In genomic region chr3:72505539-72506430, GRCh38 we compare ENCODE assay signal across 15 cellular contexts. TPM values are rescaled to one million over a fixed set of nuclear protein-coding genes. Genes with fewer than 3 reads are reported as not detected.
DNase-seq lines count a peak whose midpoint lies in the region; ATAC-seq and TF ChIP-seq lines count a peak whose summit lies in the region.
"Had no signal": no experiment of that assay in that cellular context is flagged by ENCODE, and none has a peak within 500 bp of the region (broad histone marks: within the 10 kb centered on the region; RNA-seq: fewer than 3 reads in every experiment).

No MANE protein-coding gene starts in this region.

- no peaks in the 10 kb centered on the region for H3K79me2 ChIP-seq in osteoblast (ENCODE audit: insufficient read depth, low read length)

- no peak overlapping the region for H2BK5ac ChIP-seq in neuronal stem cell (ENCODE audit: low read length)

- H3K4me1 Mint-ChIP-seq in activated T-cell treated with anti-CD3 and anti-CD28 coated beads, Interleukin-2, amount 50 U/mL, for 4 hours (ENCODE audit: low read depth), result no peaks in the 10 kb centered on the region
- H3K4me1 Mint-ChIP-seq in activated T-helper 2 cell treated with anti-CD3 and anti-CD28 coated beads, Interferon-gamma antibody, Interleukin-2, Interleukin-4, amounts not matched to agents 10 μg/mL and 5 μg/mL and 100 μg/mL, durations not matched to agents 14 hours and 24 hours and 36 hours (ENCODE audit: low read depth), result peaks cover 8% of the 10 kb centered on the region

- H4K91ac ChIP-seq in neuronal stem cell (ENCODE audit: low read depth, low read length, poor library complexity), result no peak overlapping the region

- no peak overlapping the region for H2AFZ ChIP-seq in osteoblast (ENCODE audit: low read length)
- H2AFZ ChIP-seq in neuronal stem cell (ENCODE audit: low read length), result no peak overlapping the region

- H4K20me1 ChIP-seq in osteoblast (ENCODE audit: insufficient read depth, low read length), result no peaks in the 10 kb centered on the region

- H3K23ac ChIP-seq in neuronal stem cell (ENCODE audit: low read depth, low read length, poor library complexity), result no peak overlapping the region

- H2BK15ac ChIP-seq in neuronal stem cell (ENCODE audit: low read length), result no peak overlapping the region

- H2AK5ac ChIP-seq in neuronal stem cell (ENCODE audit: low read depth, low read length), result no peak overlapping the region

- no peak overlapping the region for H4K8ac ChIP-seq in neuronal stem cell (ENCODE audit: low read depth, low read length)

- no peaks in the 10 kb centered on the region for H3K36me3 Mint-ChIP-seq in activated T-cell treated with anti-CD3 and anti-CD28 coated beads, Interleukin-2, amount 50 U/mL, for 4 hours (ENCODE audit: insufficient read depth)
- no peaks in the 10 kb centered on the region for H3K36me3 Mint-ChIP-seq in activated T-helper 2 cell treated with anti-CD3 and anti-CD28 coated beads, Interferon-gamma antibody, Interleukin-2, Interleukin-4, amounts not matched to agents 10 μg/mL and 5 μg/mL and 100 μg/mL, durations not matched to agents 14 hours and 24 hours and 36 hours (ENCODE audit: low read depth)

- DNase-seq in activated T-cell treated with anti-CD3 and anti-CD28 coated beads, Interleukin-2, amount 50 U/mL, for 4 hours, result no peak
- no peak for DNase-seq in activated T-cell treated with anti-CD3 and anti-CD28 coated beads for 4 hours
- no peak for DNase-seq in activated T-helper 2 cell treated with anti-CD3 and anti-CD28 coated beads, Interferon-gamma antibody, Interleukin-2, Interleukin-4, amounts not matched to agents 10 μg/mL and 5 μg/mL and 100 μg/mL, durations not matched to agents 14 hours and 24 hours and 36 hours (ENCODE audit: low spot score)
- DNase-seq in osteoblast (ENCODE audit: insufficient read length, low spot score, missing footprints), result peak; percentile 44
- no peak for DNase-seq in neuronal stem cell (ENCODE audit: low spot score)
- DNase-seq: BE2C, DMS53, GDM1, MG63, NCI-H1417, NCI-H1694 treated with DMSO at 0.1 percent for 48 hours, SIG-M5 had no signal

- no peak overlapping the region for H3K9ac ChIP-seq in neuronal stem cell (ENCODE audit: low read depth, low read length, poor library complexity)

- H3K9me3 ChIP-seq in osteoblast (ENCODE audit: low read depth, low read length), result no peaks in the 10 kb centered on the region
- no peaks in the 10 kb centered on the region for H3K9me3 ChIP-seq in neuronal stem cell (replicated peaks in 1 of 2; ENCODE audit: control insufficient read depth in 2 of 2, insufficient read depth in 1 of 2, low read depth in 1 of 2, low read length in 2 of 2)
- H3K9me3 ChIP-seq: BE2C, MG63 had no signal

- no peaks in the 10 kb centered on the region for H3K79me1 ChIP-seq in neuronal stem cell (ENCODE audit: low read depth, low read length)

- H3K4me1 ChIP-seq in osteoblast (ENCODE audit: insufficient read depth, low read length), result no peaks in the 10 kb centered on the region
- H3K4me1 ChIP-seq in neuronal stem cell (ENCODE audit: control insufficient read depth in 2 of 2, insufficient read depth in 1 of 2, low read depth in 1 of 2, low read length in 2 of 2), result peaks cover 0 to 5% of the 10 kb centered on the region in 2 donors

- WGBS in neuronal stem cell (ENCODE audit: extremely low coverage in 2 of 2, insufficient read length in 2 of 2, insufficient replicate concordance in 1 of 2), 2 donors, result no CpG with 5 or more reads among the region's 7 CpGs

- no peak overlapping the region for H2BK12ac ChIP-seq in neuronal stem cell (ENCODE audit: low read length)

- H3K4ac ChIP-seq in neuronal stem cell (ENCODE audit: low read length), result no peak overlapping the region

- no peak overlapping the region for H2BK120ac ChIP-seq in neuronal stem cell (ENCODE audit: low read depth, low read length)

- intact Hi-C loops in activated T-helper 2 cell treated with anti-CD3 and anti-CD28 coated beads, Interferon-gamma antibody, Interleukin-2, Interleukin-4, amounts not matched to agents 10 μg/mL and 5 μg/mL and 100 μg/mL, durations not matched to agents 14 hours and 24 hours and 36 hours (cut with micrococcal nuclease), result no loop called here

- H3K36me3 ChIP-seq in osteoblast (ENCODE audit: insufficient read depth, low read length) (no peaks in the 10 kb centered on the region), neuronal stem cell (replicated peaks in 1 of 2; ENCODE audit: control insufficient read depth in 2 of 2, insufficient read depth in 2 of 2, low read length in 2 of 2) (no peaks in the 10 kb centered on the region)
- H3K36me3 ChIP-seq: BE2C, MG63 had no signal

- H3K14ac ChIP-seq in neuronal stem cell (ENCODE audit: low read length), result no peak overlapping the region

- TF ChIP-seq CTCF in osteoblast (IDR thresholded peaks at IDR 0.05; ENCODE audit: extremely low read depth, low read depth, low read length), result no peak

- no peak overlapping the region for H3K4me3 Mint-ChIP-seq in activated T-cell treated with anti-CD3 and anti-CD28 coated beads, Interleukin-2, amount 50 U/mL, for 4 hours
- H3K4me3 Mint-ChIP-seq in activated T-helper 2 cell treated with anti-CD3 and anti-CD28 coated beads, Interferon-gamma antibody, Interleukin-2, Interleukin-4, amounts not matched to agents 10 μg/mL and 5 μg/mL and 100 μg/mL, durations not matched to agents 14 hours and 24 hours and 36 hours (ENCODE audit: low read depth), result no peak overlapping the region

- H3K27me3 ChIP-seq in osteoblast (ENCODE audit: insufficient read depth, low read length), result peaks cover 40% of the 10 kb centered on the region
- peaks cover 0 to 8% (median 0%) of the 10 kb centered on the region in 3 experiments for H3K27me3 ChIP-seq in neuronal stem cell (ENCODE audit: control insufficient read depth in 3 of 3, insufficient read depth in 3 of 3, low read depth in 1 of 3, low read length in 3 of 3)
- H3K27me3 ChIP-seq: BE2C, MG63 had no signal

- H3K27me3 Mint-ChIP-seq in activated T-cell treated with anti-CD3 and anti-CD28 coated beads, Interleukin-2, amount 50 U/mL, for 4 hours (ENCODE audit: low read depth), result peaks cover 2% of the 10 kb centered on the region
- no peaks in the 10 kb centered on the region for H3K27me3 Mint-ChIP-seq in activated T-helper 2 cell treated with anti-CD3 and anti-CD28 coated beads, Interferon-gamma antibody, Interleukin-2, Interleukin-4, amounts not matched to agents 10 μg/mL and 5 μg/mL and 100 μg/mL, durations not matched to agents 14 hours and 24 hours and 36 hours (ENCODE audit: low read depth)

- no peak overlapping the region for H3K18ac ChIP-seq in neuronal stem cell (ENCODE audit: low read length)

- peak; percentile 65 to 78 for ATAC-seq in activated T-cell treated with anti-CD3 and anti-CD28 coated beads, Interleukin-2, amount 50 U/mL, for 4 hours
- ATAC-seq in GM19463 (IDR thresholded peaks at IDR 0.05; ENCODE audit: unreplicated experiment), result peak; percentile 61
- ATAC-seq in HG03571 (IDR thresholded peaks at IDR 0.05; ENCODE audit: unreplicated experiment), result no peak

- H3K4me2 ChIP-seq in osteoblast (ENCODE audit: insufficient read depth, low read length) (no peak overlapping the region), neuronal stem cell (ENCODE audit: insufficient read depth, low read length, poor library complexity, severe bottlenecking) (no peak overlapping the region)

- peak overlapping the region; percentile 21 for H3K27ac Mint-ChIP-seq in activated T-helper 2 cell treated with anti-CD3 and anti-CD28 coated beads, Interferon-gamma antibody, Interleukin-2, Interleukin-4, amounts not matched to agents 10 μg/mL and 5 μg/mL and 100 μg/mL, durations not matched to agents 14 hours and 24 hours and 36 hours

- H3K4me3 ChIP-seq in osteoblast (ENCODE audit: insufficient read depth, low read length), result no peak overlapping the region
- no peak overlapping the region for H3K4me3 ChIP-seq in neuronal stem cell (ENCODE audit: low read length in 2 of 2)
- H3K4me3 ChIP-seq: MG63 had no signal

- H3K27ac ChIP-seq in osteoblast (ENCODE audit: low read depth, low read length) (no peak overlapping the region), neuronal stem cell (replicated peaks; ENCODE audit: low read length) (no peak overlapping the region)
- H3K27ac ChIP-seq: RWPE1 had no signal

- no peaks in the 10 kb centered on the region for H3K9me3 Mint-ChIP-seq in activated T-cell treated with anti-CD3 and anti-CD28 coated beads, Interleukin-2, amount 50 U/mL, for 4 hours
- H3K9me3 Mint-ChIP-seq in activated T-helper 2 cell treated with anti-CD3 and anti-CD28 coated beads, Interferon-gamma antibody, Interleukin-2, Interleukin-4, amounts not matched to agents 10 μg/mL and 5 μg/mL and 100 μg/mL, durations not matched to agents 14 hours and 24 hours and 36 hours, result peaks cover 3% of the 10 kb centered on the region

RNA-seq across cellular contexts. Expression of gene RYBP, which starts 59.4 kb away (rescaled TPM):
- 10 to 100 TPM; 23.5 to 25.9 (median 25.8) TPM for total RNA-seq in activated T-cell treated with anti-CD3 and anti-CD28 coated beads, Interleukin-2, amount 50 U/mL, for 4 hours
- total RNA-seq in activated T-helper 2 cell treated with anti-CD3 and anti-CD28 coated beads, Interferon-gamma antibody, Interleukin-2, Interleukin-4, amounts not matched to agents 10 μg/mL and 5 μg/mL and 100 μg/mL, durations not matched to agents 14 hours and 24 hours and 36 hours, result 78.1 and 78.3 TPM in 2 replicates
- total RNA-seq in osteoblast, result 19.9 and 25.6 TPM in 2 replicates
- 14.8 TPM for polyA plus RNA-seq in neuronal stem cell (2013, experiment 1 of 2)
- polyA plus RNA-seq in neuronal stem cell (2013, experiment 2 of 2), result 14.6 TPM
